In genomic region chr1:204376919-204377799, GRCh38 we compare ENCODE assay signal across 8 cellular contexts. TPM values are rescaled to one million over a fixed set of nuclear protein-coding genes. Genes with fewer than 3 reads are reported as not detected.
DNase-seq lines count a peak whose midpoint lies in the region; ATAC-seq and TF ChIP-seq lines count a peak whose summit lies in the region.

No MANE protein-coding gene starts in this region.

- H3K4me1 ChIP-seq in mesodermal cell (ENCODE audit: control insufficient read depth, insufficient read depth, low read length, poor library complexity, severe bottlenecking), result peaks cover 13% of the 10 kb centered on the region
- peaks cover 10 to 17% (median 13%) of the 10 kb centered on the region in 4 donors for H3K4me1 ChIP-seq in upper lobe of left lung

- DNase-seq in activated T-cell treated with anti-CD3 and anti-CD28 coated beads, Interleukin-2, amount 50 U/mL, for 72 hours, result no peak
- no peak for DNase-seq in activated T-cell treated with anti-CD3 and anti-CD28 coated beads, Interleukin-2, amount 50 U/mL, for 1 hour
- DNase-seq in choroid plexus epithelial cell (ENCODE audit: low read depth) (no peak), upper lobe of left lung (no peak), GM10266 (ENCODE audit: extremely low spot score) (no peak), AML-193 (lab: John Stamatoyannopoulos, UW) (no peak)

- H3K27ac Mint-ChIP-seq in activated T-cell treated with anti-CD3 and anti-CD28 coated beads, Interleukin-2, amount 50 U/mL, for 72 hours, result no peak overlapping the region

- peaks cover 0 to 8% (median 5%) of the 10 kb centered on the region in 4 donors for H3K27me3 ChIP-seq in upper lobe of left lung

- TF ChIP-seq EP300 in upper lobe of left lung (IDR thresholded peaks at IDR 0.05), result no peak

- H3K4me3 Mint-ChIP-seq in activated T-cell treated with anti-CD3 and anti-CD28 coated beads, Interleukin-2, amount 50 U/mL, for 72 hours, result peak overlapping the region; percentile 76 to 88

- 56 to 61% methylated on average over 23 to 25 of the region's 28 CpGs for WGBS in mesodermal cell (ENCODE audit: insufficient coverage in 2 of 2), 2 experiments
- WGBS in upper lobe of left lung, 2 donors, result 60 to 71% methylated on average over 23 to 28 of the region's 28 CpGs

- peaks cover 8% of the 10 kb centered on the region for H3K4me1 Mint-ChIP-seq in activated T-cell treated with anti-CD3 and anti-CD28 coated beads, Interleukin-2, amount 50 U/mL, for 72 hours (ENCODE audit: low read depth)

- no peaks in the 10 kb centered on the region for H3K9me3 Mint-ChIP-seq in activated T-cell treated with anti-CD3 and anti-CD28 coated beads, Interleukin-2, amount 50 U/mL, for 72 hours

- no peaks in the 10 kb centered on the region for H3K9me3 ChIP-seq in mesodermal cell (ENCODE audit: control insufficient read depth, low read length)
- no peaks in the 10 kb centered on the region for H3K9me3 ChIP-seq in upper lobe of left lung

- H3K4me3 ChIP-seq in choroid plexus epithelial cell (ENCODE audit: low read depth, low read length) (peak overlapping the region; percentile 45), mesodermal cell (ENCODE audit: extremely low read depth, insufficient read depth, low read length, poor library complexity, severe bottlenecking) (peak overlapping the region; percentile 36), upper lobe of left lung (peak overlapping the region; percentile 10 to 48 (median 40))

- H3K36me3 Mint-ChIP-seq in activated T-cell treated with anti-CD3 and anti-CD28 coated beads, Interleukin-2, amount 50 U/mL, for 72 hours (ENCODE audit: insufficient read depth in 2 of 2), result no peaks in the 10 kb centered on the region

- no peak for TF ChIP-seq CTCF in choroid plexus epithelial cell (conservative IDR thresholded peaks at IDR 0.05; ENCODE audit: low read depth, low read length)
- no peak for TF ChIP-seq CTCF in upper lobe of left lung (IDR thresholded peaks at IDR 0.05)
- TF ChIP-seq CTCF in GM10266 (IDR thresholded peaks at IDR 0.05; ENCODE audit: control insufficient read depth, insufficient read depth, low read depth, missing control alignments), result no peak

- no peak for TF ChIP-seq POLR2A in upper lobe of left lung (IDR thresholded peaks at IDR 0.05)

- H3K36me3 ChIP-seq in mesodermal cell (ENCODE audit: control insufficient read depth, insufficient read depth, low read length), result no peaks in the 10 kb centered on the region
- H3K36me3 ChIP-seq in upper lobe of left lung, result no peaks in the 10 kb centered on the region

- ATAC-seq in activated T-cell treated with anti-CD3 and anti-CD28 coated beads, Interleukin-2, amount 50 U/mL, for 72 hours (replicated peaks in 1 of 2), result no peak
- ATAC-seq in upper lobe of left lung (ENCODE audit: low FRiP score in 2 of 2) (no peak), HG03175 (IDR thresholded peaks at IDR 0.05; ENCODE audit: unreplicated experiment) (no peak)

- H3K27me3 Mint-ChIP-seq in activated T-cell treated with anti-CD3 and anti-CD28 coated beads, Interleukin-2, amount 50 U/mL, for 72 hours (ENCODE audit: low read depth), result peaks cover 27% of the 10 kb centered on the region

- H3K27ac ChIP-seq in mesodermal cell (ENCODE audit: low read depth, low read length, severe bottlenecking) (no peak overlapping the region), upper lobe of left lung (peak overlapping the region in 1 of 4 donors; percentile 13)

RNA-seq across cellular contexts. Expression of gene PLEKHA6, which starts 17.4 kb away (rescaled TPM):
- total RNA-seq in activated T-cell treated with anti-CD3 and anti-CD28 coated beads, Interleukin-2, amount 50 U/mL, for 72 hours, result 1 to 10 TPM in 1 of 2 donors, under 1 TPM in 1; 0.31 to 3.4 TPM
- polyA plus RNA-seq in mesodermal cell (2013, experiment 1 of 2), result 7.6 TPM
- polyA plus RNA-seq in mesodermal cell (2013, experiment 2 of 2), result 9.2 TPM
- 1 to 10 TPM; 3.3 to 6.9 (median 4.9) TPM for total RNA-seq in upper lobe of left lung

RNA-seq across cellular contexts. Expression of gene PPP1R15B, which starts 34.5 kb away (rescaled TPM):
- 10 to 100 TPM; 82.9 to 94.2 TPM for total RNA-seq in activated T-cell treated with anti-CD3 and anti-CD28 coated beads, Interleukin-2, amount 50 U/mL, for 72 hours
- polyA plus RNA-seq in mesodermal cell (2013, experiment 1 of 2), result 22.3 TPM
- polyA plus RNA-seq in mesodermal cell (2013, experiment 2 of 2), result 22.4 TPM
- total RNA-seq in upper lobe of left lung, result 10 to 100 TPM; 30.4 to 67.8 (median 44.2) TPM
